10 cellular contexts compared by ENCODE assay signal in the genomic region with DNA sequence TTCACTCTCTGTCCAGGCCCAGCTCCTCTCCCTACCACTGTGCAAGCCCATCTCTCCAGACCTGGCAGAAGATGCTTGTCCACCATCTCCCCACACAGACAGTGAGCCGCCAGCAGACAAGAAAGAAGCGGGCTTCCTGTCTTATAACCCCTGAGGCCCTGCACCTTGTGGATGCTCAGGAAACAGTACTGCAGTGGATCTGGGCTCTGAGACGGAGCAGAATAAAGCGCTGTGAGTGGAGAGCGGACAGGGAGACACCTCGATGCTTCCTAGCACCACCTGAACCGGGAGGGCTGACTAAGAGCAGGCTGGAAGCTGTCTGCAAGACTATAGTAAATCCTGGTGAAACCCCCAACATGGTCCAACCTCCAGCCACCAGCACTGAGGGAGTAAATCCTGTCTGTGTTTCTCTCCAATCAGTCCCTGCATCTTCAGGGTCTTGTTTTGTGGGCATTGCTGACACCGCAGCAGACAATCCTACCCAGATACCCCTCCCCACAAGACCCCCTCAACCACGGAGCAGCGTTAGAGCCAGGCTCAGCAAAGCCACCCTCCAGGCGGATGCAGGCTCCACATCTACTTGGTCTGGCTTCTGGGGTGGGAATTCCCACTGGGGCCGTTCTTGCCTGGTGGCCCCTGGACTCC. TPM values are rescaled to one million over a fixed set of nuclear protein-coding genes. Genes with fewer than 3 reads are reported as not detected.
A peak's percentile ranks its signal among the peaks of the same experiment; 100 is the strongest.
DNase-seq lines count a peak whose midpoint lies in the region; ATAC-seq, FAIRE-seq and TF ChIP-seq lines count a peak whose summit lies in the region.
"Had no signal": no experiment of that assay in that cellular context is flagged by ENCODE, and none has a peak within 500 bp of the region (broad histone marks: within the 10 kb centered on the region; RNA-seq: fewer than 3 reads in every experiment).

No MANE protein-coding gene starts in this region.

- 85 to 87% (median 85%) methylated on average over 12 of the region's 12 CpGs for WGBS in small intestine, 3 donors

- peak; percentile 1 for ATAC-seq in GM19023 (IDR thresholded peaks at IDR 0.05; ENCODE audit: unreplicated experiment)
- no peak for ATAC-seq in RWPE2 (ENCODE audit: low read depth)
- ATAC-seq in GM21529 (IDR thresholded peaks at IDR 0.05; ENCODE audit: unreplicated experiment) = no peak

- H3K36me3 ChIP-seq in RWPE2 (ENCODE audit: low read depth) = peaks cover 20% of the 10 kb centered on the region
- peaks cover 44% of the 10 kb centered on the region for H3K36me3 ChIP-seq in skeletal muscle satellite cell (ENCODE audit: insufficient read depth, low read length)
- H3K36me3 ChIP-seq in small intestine (ENCODE audit: control insufficient read depth in 2 of 2, insufficient read depth in 2 of 2, low read length in 2 of 2) = peaks cover 7 to 28% of the 10 kb centered on the region in 2 donors
- H3K36me3 ChIP-seq: ovary had no signal

- peak overlapping the region; percentile 38 for H3K4me2 ChIP-seq in skeletal muscle satellite cell (ENCODE audit: low read length)

- H3K4me1 ChIP-seq in RWPE2 (ENCODE audit: insufficient read depth, poor library complexity, severe bottlenecking) = peaks cover 12% of the 10 kb centered on the region
- peaks cover 18% of the 10 kb centered on the region for H3K4me1 ChIP-seq in skeletal muscle satellite cell (ENCODE audit: control insufficient read depth, insufficient read depth, low read length)
- no peaks in the 10 kb centered on the region for H3K4me1 ChIP-seq in small intestine (ENCODE audit: control insufficient read depth in 2 of 2, insufficient read depth in 1 of 2, low read depth in 1 of 2, low read length in 1 of 2)

- H3K9me3 ChIP-seq in RWPE2 (ENCODE audit: severe bottlenecking) (no peaks in the 10 kb centered on the region), skeletal muscle satellite cell (replicated peaks; ENCODE audit: low read length) (no peaks in the 10 kb centered on the region), small intestine (ENCODE audit: control insufficient read depth, low read depth) (no peaks in the 10 kb centered on the region)
- H3K9me3 ChIP-seq: ovary had no signal

- no peaks in the 10 kb centered on the region for H3K4me1 Mint-ChIP-seq in endothelial cell (ENCODE audit: unreplicated experiment)

- H3K27ac ChIP-seq in RWPE2 (ENCODE audit: poor library complexity, severe bottlenecking) (peak overlapping the region; percentile 54), small intestine (ENCODE audit: low read depth in 1 of 2, low read length in 1 of 2) (peak overlapping the region in 1 of 2 donors; percentile 24)

- H3K4me3 Mint-ChIP-seq in endothelial cell (ENCODE audit: unreplicated experiment) = no peak overlapping the region

- H3K27me3 Mint-ChIP-seq in endothelial cell (ENCODE audit: unreplicated experiment) = peaks cover 6% of the 10 kb centered on the region

- H3K36me3 Mint-ChIP-seq in endothelial cell (ENCODE audit: low read depth, unreplicated experiment) = peaks cover 49% of the 10 kb centered on the region

- no peaks in the 10 kb centered on the region for H3K9me3 Mint-ChIP-seq in endothelial cell (ENCODE audit: unreplicated experiment)

- no peak overlapping the region for H3K4me3 ChIP-seq in RWPE2 (ENCODE audit: severe bottlenecking)
- H3K4me3 ChIP-seq in skeletal muscle satellite cell (ENCODE audit: low read length) = no peak overlapping the region
- no peak overlapping the region for H3K4me3 ChIP-seq in small intestine (ENCODE audit: low read depth in 1 of 2, low read length in 2 of 2)
- H3K4me3 ChIP-seq: ovary had no signal

- FAIRE-seq in small intestine (lab: Jason Lieb, UNC) = no peak

- no peaks in the 10 kb centered on the region for H3K27me3 ChIP-seq in RWPE2 (ENCODE audit: insufficient read depth, poor library complexity, severe bottlenecking)
- no peaks in the 10 kb centered on the region for H3K27me3 ChIP-seq in skeletal muscle satellite cell (ENCODE audit: control insufficient read depth, insufficient read depth, low read length)
- no peaks in the 10 kb centered on the region for H3K27me3 ChIP-seq in small intestine (ENCODE audit: control insufficient read depth in 2 of 2, insufficient read depth in 2 of 2, low read length in 2 of 2)
- H3K27me3 ChIP-seq: ovary had no signal

- H3K9ac ChIP-seq in skeletal muscle satellite cell (ENCODE audit: low read depth, low read length) = no peak overlapping the region

- DNase-seq in RWPE2 (ENCODE audit: low spot score) (no peak), endothelial cell (ENCODE audit: low spot score) (no peak), small intestine (no peak), HK-2 (ENCODE audit: unreplicated experiment) (no peak)
- no peak for DNase-seq in effector CD4-positive, alpha-beta T cell
- DNase-seq: KG1 had no signal

- TF ChIP-seq CTCF in RWPE2 (IDR thresholded peaks at IDR 0.05; ENCODE audit: poor library complexity, severe bottlenecking) (no peak), endothelial cell (IDR thresholded peaks at IDR 0.05; ENCODE audit: unreplicated experiment) (no peak)

- H3K27ac Mint-ChIP-seq in endothelial cell (ENCODE audit: unreplicated experiment) = peak overlapping the region; percentile 48

RNA-seq across cellular contexts. Expression of a gene that starts 18.7 kb away (rescaled TPM):
- total RNA-seq in endothelial cell (ENCODE audit: unreplicated experiment) = not detected
- total RNA-seq in skeletal muscle satellite cell (2012; rRNA removed) = not detected in 2 replicates
- polyA plus RNA-seq in small intestine = under 1 TPM in 1 of 3 donors, not detected in 2; 0.28 TPM

RNA-seq across cellular contexts. Expression of a gene that starts 25.5 kb away (rescaled TPM):
- not detected for total RNA-seq in endothelial cell (ENCODE audit: unreplicated experiment)
- total RNA-seq in skeletal muscle satellite cell (2012; rRNA removed) = not detected in 2 replicates
- polyA plus RNA-seq in small intestine = 1 to 10 TPM in 2 of 3 donors, not detected in 1; 1.3 to 6.9 TPM

RNA-seq across cellular contexts. Expression of a gene that starts 39.4 kb away (rescaled TPM):
- total RNA-seq in endothelial cell (ENCODE audit: unreplicated experiment) = 79.1 TPM
- 5.7 and 11.2 TPM in 2 replicates for total RNA-seq in skeletal muscle satellite cell (2012; rRNA removed)
- 10 to 100 TPM in 1 of 3 donors, 1 to 10 TPM in 2; 3.4 to 22.0 (median 8.9) TPM for polyA plus RNA-seq in small intestine
